Comparison of ENCODE assay signal across 12 cellular contexts in genomic region chr10:4725917-4726606, GRCh38.
DNase-seq lines count a peak whose midpoint lies in the region; ATAC-seq, FAIRE-seq and TF ChIP-seq lines count a peak whose summit lies in the region.
"Had no signal": no experiment of that assay in that cellular context is flagged by ENCODE, and none has a peak within 500 bp of the region (broad histone marks: within the 10 kb centered on the region; RNA-seq: fewer than 3 reads in every experiment).

No MANE protein-coding gene starts in this region.

- no peak overlapping the region for H3K9ac ChIP-seq in H9 (ENCODE audit: extremely low read depth, insufficient read length, low read length)

- no peak overlapping the region for H4K8ac ChIP-seq in H9 (replicated peaks; ENCODE audit: insufficient read length, low read depth, low read length)

- no peaks in the 10 kb centered on the region for H3K79me1 ChIP-seq in H9 (ENCODE audit: insufficient read depth, low read depth, low read length, poor library complexity, severe bottlenecking)

- H3K4me1 ChIP-seq in pancreas, result peaks cover 9 to 20% (median 15%) of the 10 kb centered on the region in 3 donors
- H3K4me1 ChIP-seq in H9 (ENCODE audit: insufficient read depth, low read length), result no peaks in the 10 kb centered on the region
- H3K4me1 ChIP-seq: HAP-1 had no signal

- H3K27me3 ChIP-seq in pancreas, result no peaks in the 10 kb centered on the region
- H3K27me3 ChIP-seq in H9 (ENCODE audit: insufficient read depth, low read length), result no peaks in the 10 kb centered on the region

- FAIRE-seq in pancreas (lab: Jason Lieb, UNC), result no peak
- FAIRE-seq: GM12891 had no signal

- H3K27ac Mint-ChIP-seq in H9, result no peak overlapping the region
- H3K27ac Mint-ChIP-seq in activated CD4-positive, alpha-beta memory T cell treated with anti-CD3 and anti-CD28 coated beads for 36 hours, result no peak overlapping the region
- H3K27ac Mint-ChIP-seq: activated naive CD4-positive, alpha-beta T cell treated with anti-CD3 and anti-CD28 coated beads for 36 hours had no signal

- no peaks in the 10 kb centered on the region for H3K4me1 Mint-ChIP-seq in H9
- H3K4me1 Mint-ChIP-seq in activated CD4-positive, alpha-beta memory T cell treated with anti-CD3 and anti-CD28 coated beads for 36 hours (ENCODE audit: low read depth), result peaks cover 9% of the 10 kb centered on the region

- peak; percentile 94 to 97 (median 94) for ATAC-seq in pancreas

- peaks cover 0 to 7% (median 0%) of the 10 kb centered on the region in 4 donors for H3K9me3 ChIP-seq in pancreas
- H3K9me3 ChIP-seq in H9 (ENCODE audit: control insufficient read depth, low read depth, low read length), result no peaks in the 10 kb centered on the region
- H3K9me3 ChIP-seq: HAP-1 had no signal

- H2AFZ ChIP-seq in H9 (ENCODE audit: low read length), result no peak overlapping the region

- POLR2A ChIA-PET in activated CD4-positive, alpha-beta memory T cell treated with anti-CD3 and anti-CD28 coated beads for 36 hours (lab: Charles Lee), result interaction anchor here (1.1 kb wide), 1 partner anchor 50 kb away, joined by 3 read pairs; no protein-coding TSS in a partner anchor

- no peak overlapping the region for H3K23ac ChIP-seq in H9 (ENCODE audit: insufficient read length, low read depth, low read length)

- no peaks in the 10 kb centered on the region for H4K20me1 ChIP-seq in H9 (ENCODE audit: control insufficient read depth, insufficient read depth, insufficient read length)

- no peak overlapping the region for H3K4me3 Mint-ChIP-seq in H9
- no peak overlapping the region for H3K4me3 Mint-ChIP-seq in activated CD4-positive, alpha-beta memory T cell treated with anti-CD3 and anti-CD28 coated beads for 36 hours
- H3K4me3 Mint-ChIP-seq: activated naive CD4-positive, alpha-beta T cell treated with anti-CD3 and anti-CD28 coated beads for 36 hours had no signal

- peaks cover 0 to 5% of the 10 kb centered on the region in 2 experiments; a peak in 2 of 5 replicates for H3K9me3 Mint-ChIP-seq in H9
- H3K9me3 Mint-ChIP-seq in activated CD4-positive, alpha-beta memory T cell treated with anti-CD3 and anti-CD28 coated beads for 36 hours, result no peaks in the 10 kb centered on the region
- H3K9me3 Mint-ChIP-seq: activated naive CD4-positive, alpha-beta T cell treated with anti-CD3 and anti-CD28 coated beads for 36 hours had no signal

- WGBS in pancreas, 2 donors, result 15 to 16% methylated on average over 4 of the region's 4 CpGs
- WGBS in H9 (ENCODE audit: extremely low coverage, insufficient read length, low lambda C conversion rate), result no CpG with 5 or more reads among the region's 4 CpGs

- no peak overlapping the region for H3T11ph ChIP-seq in H9 (ENCODE audit: low read length)

- intact Hi-C loops in pancreas (cut with DNase I), result no loop called here
- intact Hi-C loops in activated CD4-positive, alpha-beta memory T cell treated with anti-CD3 and anti-CD28 coated beads for 36 hours (cut with micrococcal nuclease), result loop anchor here (1.0 kb wide), 1 partner anchor 50 kb away; no protein-coding TSS in a partner anchor

- peak; percentile 82 for DNase-seq in EL
- DNase-seq in NCI-H2227 treated with DMSO at 0.1 percent for 48 hours (lab: John Stamatoyannopoulos, UW), result peak; percentile 73
- DNase-seq in epithelial cell of prostate (ENCODE audit: low read depth, low spot score), result peak; percentile 69
- no peak for DNase-seq in pancreas
- DNase-seq in H9, result no peak
- DNase-seq in activated CD4-positive, alpha-beta memory T cell treated with anti-CD3 and anti-CD28 coated beads for 36 hours, result no peak
- DNase-seq in amygdala (lab: John Stamatoyannopoulos, UW), result no peak
- DNase-seq in Kasumi-1 (lab: John Stamatoyannopoulos, UW), result no peak
- DNase-seq: activated naive CD4-positive, alpha-beta T cell treated with anti-CD3 and anti-CD28 coated beads for 36 hours; SHP77 had no signal

- no peaks in the 10 kb centered on the region for H3K36me3 ChIP-seq in pancreas
- H3K36me3 ChIP-seq: HAP-1 had no signal

- H3K14ac ChIP-seq in H9 (ENCODE audit: insufficient read depth, low read length), result no peak overlapping the region

- H4K5ac ChIP-seq in H9 (ENCODE audit: insufficient read length, low read depth, low read length), result no peak overlapping the region

- H3K4me3 ChIP-seq in pancreas, result no peak overlapping the region
- H3K4me3 ChIP-seq: HAP-1 had no signal

- no peaks in the 10 kb centered on the region for H3K23me2 ChIP-seq in H9 (ENCODE audit: insufficient read length, low read depth, low read length, poor library complexity, severe bottlenecking)

- no peak overlapping the region for H2BK15ac ChIP-seq in H9 (ENCODE audit: low read depth, low read length)

- no peak overlapping the region for H2BK5ac ChIP-seq in H9 (ENCODE audit: insufficient read length, low read length)

- H2BK120ac ChIP-seq in H9 (ENCODE audit: low read depth, low read length, poor library complexity, severe bottlenecking), result no peak overlapping the region

- no peak overlapping the region for H3K18ac ChIP-seq in H9 (ENCODE audit: insufficient read length, low read depth, low read length)

- no peak overlapping the region for H2AK5ac ChIP-seq in H9 (ENCODE audit: insufficient read length, low read length)

- CTCF ChIA-PET in activated CD4-positive, alpha-beta memory T cell treated with anti-CD3 and anti-CD28 coated beads for 36 hours (lab: Charles Lee), result no interaction called here

- H3K27ac ChIP-seq in epithelial cell of prostate, result peak overlapping the region; percentile 93
- H3K27ac ChIP-seq in pancreas, result peak overlapping the region in 2 of 4 donors; percentile 59 to 60
- no peak overlapping the region for H3K27ac ChIP-seq in H9 (ENCODE audit: insufficient read length, low read depth, low read length)

- no peak overlapping the region for H4K91ac ChIP-seq in H9 (ENCODE audit: insufficient read length, low read depth, low read length)

- no peak overlapping the region for H2BK20ac ChIP-seq in H9 (ENCODE audit: low read depth, low read length, poor library complexity, severe bottlenecking)

- no peak overlapping the region for H3K56ac ChIP-seq in H9 (ENCODE audit: insufficient read length, low read depth, low read length)

- no peak overlapping the region for H3K4ac ChIP-seq in H9 (ENCODE audit: low read depth, low read length)

- no peak for TF ChIP-seq CTCF in pancreas (IDR thresholded peaks at IDR 0.05)
- no peak for TF ChIP-seq CTCF in H9 (conservative IDR thresholded peaks at IDR 0.05)

- H3K36me3 Mint-ChIP-seq in H9 (ENCODE audit: insufficient read depth in 1 of 3, low read depth in 3 of 3), result peaks cover 0 to 3% (median 0%) of the 10 kb centered on the region in 3 experiments; a peak in 2 of 7 replicates
- no peaks in the 10 kb centered on the region for H3K36me3 Mint-ChIP-seq in activated CD4-positive, alpha-beta memory T cell treated with anti-CD3 and anti-CD28 coated beads for 36 hours

- H3K27me3 Mint-ChIP-seq in H9 (ENCODE audit: low read depth), result no peaks in the 10 kb centered on the region
- peaks cover 8% of the 10 kb centered on the region for H3K27me3 Mint-ChIP-seq in activated CD4-positive, alpha-beta memory T cell treated with anti-CD3 and anti-CD28 coated beads for 36 hours

- no peak overlapping the region for H2BK12ac ChIP-seq in H9 (ENCODE audit: insufficient read length, low read depth, low read length)

- no peaks in the 10 kb centered on the region for H3K79me2 ChIP-seq in H9 (ENCODE audit: insufficient read depth, low read length)

- no peak overlapping the region for H3K4me2 ChIP-seq in H9 (ENCODE audit: insufficient read depth, insufficient read length, low read length)

Comparison
In these comparisons a context has a peak if more than half of its experiments do, and no peak if none do; other contexts are left out.
1. DNase-seq: peak in EL (single experiment), NCI-H2227 treated with DMSO at 0.1 percent for 48 hours (single experiment) and epithelial cell of prostate (single experiment); none in pancreas (0 of 6), H9 (single experiment), activated CD4-positive, alpha-beta memory T cell treated with anti-CD3 and anti-CD28 coated beads for 36 hours (single experiment), amygdala (0 of 56) and Kasumi-1 (0 of 2).